In the genomic region with DNA sequence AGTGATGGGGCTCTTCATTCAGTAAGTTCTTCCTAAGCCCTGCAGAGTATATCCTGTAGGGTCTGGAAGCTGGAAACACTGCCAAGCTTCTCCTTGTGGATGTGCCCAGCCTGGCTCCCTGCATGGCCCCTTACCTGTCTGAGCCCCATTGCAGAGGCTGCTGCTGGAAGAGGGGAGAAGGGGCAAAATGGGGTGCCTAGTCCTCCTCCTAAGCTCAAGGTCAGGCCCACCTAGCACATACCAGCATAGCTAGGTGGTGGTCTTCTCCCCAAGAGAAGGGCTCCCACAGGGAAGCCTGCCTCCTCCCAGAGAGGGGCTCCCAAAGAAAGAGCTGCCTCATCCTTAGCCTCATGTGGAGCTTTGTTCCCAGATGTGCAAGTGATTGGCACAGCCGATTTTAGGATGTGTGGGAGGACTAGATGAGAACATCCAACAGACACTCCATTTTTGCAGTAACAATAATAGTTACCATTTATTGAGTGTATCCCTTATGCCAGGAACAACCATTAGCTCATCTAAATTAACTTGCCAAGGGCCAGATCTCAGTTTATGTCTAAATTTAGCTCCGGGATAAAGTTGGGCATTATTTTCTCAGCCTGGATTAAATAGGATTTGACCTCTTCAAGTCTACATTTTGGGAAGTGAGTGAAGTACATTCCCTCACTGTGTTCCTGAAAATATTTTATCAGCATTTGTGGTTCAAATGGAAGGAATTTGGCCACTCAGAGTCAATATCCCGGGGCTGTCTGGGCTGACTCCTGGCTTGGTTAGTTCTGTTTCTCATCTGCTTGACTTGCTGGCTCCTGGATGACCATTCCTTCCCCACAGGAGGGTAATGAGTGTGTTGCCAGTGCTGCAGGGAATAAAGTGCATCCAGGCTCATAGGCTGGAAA, we compare ENCODE assay signal across 16 cellular contexts.
DNase-seq lines count a peak whose midpoint lies in the region; ATAC-seq and TF ChIP-seq lines count a peak whose summit lies in the region.
"Had no signal": no experiment of that assay in that cellular context is flagged by ENCODE, and none has a peak within 500 bp of the region (broad histone marks: within the 10 kb centered on the region; RNA-seq: fewer than 3 reads in every experiment).

No MANE protein-coding gene starts in this region.

- H2AK5ac ChIP-seq in neuronal stem cell (ENCODE audit: low read depth, low read length) = peak overlapping the region; percentile 50

- no peak overlapping the region for H2BK120ac ChIP-seq in neuronal stem cell (ENCODE audit: low read depth, low read length)

- no peak for ATAC-seq in GM18861 (IDR thresholded peaks at IDR 0.05; ENCODE audit: unreplicated experiment)
- ATAC-seq: stimulated activated memory B cell treated with anti-CD40 and anti-IgM and Interleukin-4, amounts not matched to agents 10 μg/mL and 1 μg/mL and 100 μg/mL, for 72 hours; T-cell; WTC11 had no signal

- H3K18ac ChIP-seq in neuronal stem cell (ENCODE audit: low read length) = no peak overlapping the region

- no peak overlapping the region for H2BK15ac ChIP-seq in neuronal stem cell (ENCODE audit: low read length)

- no peak overlapping the region for H4K8ac ChIP-seq in neuronal stem cell (ENCODE audit: low read depth, low read length)

- H3K4ac ChIP-seq in neuronal stem cell (ENCODE audit: low read length) = no peak overlapping the region

- H3K9me3 ChIP-seq in esophagus squamous epithelium (no peaks in the 10 kb centered on the region), neuronal stem cell (replicated peaks in 1 of 2; ENCODE audit: control insufficient read depth in 2 of 2, insufficient read depth in 1 of 2, low read depth in 1 of 2, low read length in 2 of 2) (no peaks in the 10 kb centered on the region)

- WGBS in esophagus squamous epithelium, 2 donors = 44 to 54% methylated on average over 3 of the region's 3 CpGs
- WGBS in neuronal stem cell (ENCODE audit: extremely low coverage in 2 of 2, insufficient read length in 2 of 2, insufficient replicate concordance in 1 of 2), 2 donors = no CpG with 5 or more reads among the region's 3 CpGs

- intact Hi-C loops in esophagus squamous epithelium (cut with DNase I) = loop anchor here (5.0 kb wide), 1 partner anchor 201 kb away; no protein-coding TSS in a partner anchor

- H3K4me2 ChIP-seq in neuronal stem cell (ENCODE audit: insufficient read depth, low read length, poor library complexity, severe bottlenecking) = no peak overlapping the region

- H2AFZ ChIP-seq in neuronal stem cell (ENCODE audit: low read length) = no peak overlapping the region

- H3K9ac ChIP-seq in neuronal stem cell (ENCODE audit: low read depth, low read length, poor library complexity) = peak overlapping the region; percentile 27

- H3K23ac ChIP-seq in neuronal stem cell (ENCODE audit: low read depth, low read length, poor library complexity) = no peak overlapping the region

- H4K91ac ChIP-seq in neuronal stem cell (ENCODE audit: low read depth, low read length, poor library complexity) = no peak overlapping the region

- H3K4me3 ChIP-seq in AG09309 (ENCODE audit: control insufficient read depth, low read depth, low read length) = no peak overlapping the region
- H3K4me3 ChIP-seq in esophagus squamous epithelium = no peak overlapping the region
- no peak overlapping the region for H3K4me3 ChIP-seq in neuronal stem cell (ENCODE audit: low read length in 2 of 2)

- H2BK12ac ChIP-seq in neuronal stem cell (ENCODE audit: low read length) = no peak overlapping the region

- no peak for TF ChIP-seq POLR2A in esophagus squamous epithelium (IDR thresholded peaks at IDR 0.05)

- H3K27me3 ChIP-seq in esophagus squamous epithelium (no peaks in the 10 kb centered on the region), neuronal stem cell (ENCODE audit: control insufficient read depth in 3 of 3, insufficient read depth in 3 of 3, low read depth in 1 of 3, low read length in 3 of 3) (no peaks in the 10 kb centered on the region)

- H3K27ac ChIP-seq in esophagus squamous epithelium (peak overlapping the region in 3 of 4 donors; percentile 50 to 53 (median 52)), neuronal stem cell (replicated peaks; ENCODE audit: low read length) (no peak overlapping the region)

- H3K79me1 ChIP-seq in neuronal stem cell (ENCODE audit: low read depth, low read length) = no peaks in the 10 kb centered on the region

- H2BK5ac ChIP-seq in neuronal stem cell (ENCODE audit: low read length) = no peak overlapping the region

- H3K36me3 ChIP-seq in esophagus squamous epithelium = no peaks in the 10 kb centered on the region
- no peaks in the 10 kb centered on the region for H3K36me3 ChIP-seq in neuronal stem cell (replicated peaks in 1 of 2; ENCODE audit: control insufficient read depth in 2 of 2, insufficient read depth in 2 of 2, low read length in 2 of 2)

- H3K14ac ChIP-seq in neuronal stem cell (ENCODE audit: low read length) = no peak overlapping the region

- TF ChIP-seq CTCF in AG09309 (IDR thresholded peaks at IDR 0.05; ENCODE audit: control insufficient read depth, insufficient read depth, low read depth, low read length, missing control alignments) (no peak), esophagus squamous epithelium (IDR thresholded peaks at IDR 0.05) (no peak)

- DNase-seq in AG09309 (ENCODE audit: low read depth) = peak; percentile 70
- DNase-seq in NCI-H226 = peak; percentile 6
- no peak for DNase-seq in esophagus squamous epithelium (lab: John Stamatoyannopoulos, UW)
- DNase-seq in neuronal stem cell (ENCODE audit: low spot score) = no peak
- no peak for DNase-seq in NCI-H748 (lab: John Stamatoyannopoulos, UW; ENCODE audit: unreplicated experiment)
- no peak for DNase-seq in NCI-H2171 (lab: John Stamatoyannopoulos, UW)
- no peak for DNase-seq in DMS79 treated with DMSO at 0.1 percent for 48 hours (lab: John Stamatoyannopoulos, UW)
- DNase-seq: activated naive CD4-positive, alpha-beta T cell treated with anti-CD3 and anti-CD28 coated beads, Interleukin-2, amount 10 ng/mL, durations not matched to agents 7 days and 5 days; Calu3; H9; NCI-H1436; NCI-H446 treated with DMSO at 0.1 percent for 48 hours; T-cell had no signal

- peaks cover 0 to 17% (median 7%) of the 10 kb centered on the region in 3 donors for H3K4me1 ChIP-seq in esophagus squamous epithelium
- H3K4me1 ChIP-seq in neuronal stem cell (ENCODE audit: control insufficient read depth in 2 of 2, insufficient read depth in 1 of 2, low read depth in 1 of 2, low read length in 2 of 2) = no peaks in the 10 kb centered on the region

Comparison
In these comparisons a context has a peak if more than half of its experiments do, and no peak if none do; other contexts are left out.
1. DNase-seq: peak in AG09309 (single experiment) and NCI-H226 (single experiment); none in esophagus squamous epithelium (single experiment), neuronal stem cell (single experiment), NCI-H748 (single experiment), NCI-H2171 (single experiment) and DMS79 treated with DMSO at 0.1 percent for 48 hours (single experiment).